ENCODE assay signal across 11 cellular contexts in genomic region chr16:29192329-29193247, GRCh38.
DNase-seq lines count a peak whose midpoint lies in the region; TF ChIP-seq lines count a peak whose summit lies in the region.
"Had no signal": no experiment of that assay in that cellular context is flagged by ENCODE, and none has a peak within 500 bp of the region (broad histone marks: within the 10 kb centered on the region; RNA-seq: fewer than 3 reads in every experiment).

No MANE protein-coding gene starts in this region.

- H3K27ac Mint-ChIP-seq in endodermal cell = no peak overlapping the region
- no peak overlapping the region for H3K27ac Mint-ChIP-seq in activated T-helper 2 cell treated with anti-CD3 and anti-CD28 coated beads, Interferon-gamma antibody, Interleukin-2, Interleukin-4, amounts not matched to agents 10 μg/mL and 5 μg/mL and 100 μg/mL, durations not matched to agents 14 hours and 24 hours and 36 hours

- H3K36me3 Mint-ChIP-seq in endodermal cell (ENCODE audit: low read depth) = no peaks in the 10 kb centered on the region
- H3K36me3 Mint-ChIP-seq in activated T-helper 2 cell treated with anti-CD3 and anti-CD28 coated beads, Interferon-gamma antibody, Interleukin-2, Interleukin-4, amounts not matched to agents 10 μg/mL and 5 μg/mL and 100 μg/mL, durations not matched to agents 14 hours and 24 hours and 36 hours (ENCODE audit: low read depth) = no peaks in the 10 kb centered on the region

- H3K4me1 ChIP-seq in endodermal cell (ENCODE audit: control insufficient read depth, insufficient read depth, low read length) (no peaks in the 10 kb centered on the region), testis (no peaks in the 10 kb centered on the region), prostate gland (replicated peaks) (no peaks in the 10 kb centered on the region)
- H3K4me1 ChIP-seq: SJCRH30 had no signal

- H3K27me3 Mint-ChIP-seq in endodermal cell (ENCODE audit: insufficient read depth) = peaks cover 2% of the 10 kb centered on the region
- no peaks in the 10 kb centered on the region for H3K27me3 Mint-ChIP-seq in activated T-helper 2 cell treated with anti-CD3 and anti-CD28 coated beads, Interferon-gamma antibody, Interleukin-2, Interleukin-4, amounts not matched to agents 10 μg/mL and 5 μg/mL and 100 μg/mL, durations not matched to agents 14 hours and 24 hours and 36 hours (ENCODE audit: low read depth)

- no peak overlapping the region for H3K27ac ChIP-seq in endodermal cell (ENCODE audit: low read depth, low read length)
- H3K27ac ChIP-seq in testis = no peak overlapping the region
- H3K27ac ChIP-seq in prostate gland = no peak overlapping the region
- H3K27ac ChIP-seq: SJCRH30 had no signal

- TF ChIP-seq POLR2A in testis (IDR thresholded peaks at IDR 0.05) (no peak), prostate gland (IDR thresholded peaks at IDR 0.05) (no peak)

- intact Hi-C loops in testis (cut with DNase I; ENCODE audit: low total_unique reads) = no loop called here
- intact Hi-C loops in prostate gland (cut with DNase I) = no loop called here
- intact Hi-C loops in activated T-helper 2 cell treated with anti-CD3 and anti-CD28 coated beads, Interferon-gamma antibody, Interleukin-2, Interleukin-4, amounts not matched to agents 10 μg/mL and 5 μg/mL and 100 μg/mL, durations not matched to agents 14 hours and 24 hours and 36 hours (cut with micrococcal nuclease) = no loop called here

- H3K4me3 Mint-ChIP-seq in endodermal cell = no peak overlapping the region
- no peak overlapping the region for H3K4me3 Mint-ChIP-seq in activated T-helper 2 cell treated with anti-CD3 and anti-CD28 coated beads, Interferon-gamma antibody, Interleukin-2, Interleukin-4, amounts not matched to agents 10 μg/mL and 5 μg/mL and 100 μg/mL, durations not matched to agents 14 hours and 24 hours and 36 hours (ENCODE audit: low read depth)

- H3K27me3 ChIP-seq in endodermal cell (ENCODE audit: control insufficient read depth, insufficient read depth, low read length, poor library complexity, severe bottlenecking) (no peaks in the 10 kb centered on the region), testis (no peaks in the 10 kb centered on the region), prostate gland (replicated peaks; ENCODE audit: insufficient read depth) (no peaks in the 10 kb centered on the region)
- H3K27me3 ChIP-seq: SJCRH30 had no signal

- no peaks in the 10 kb centered on the region for H3K36me3 ChIP-seq in endodermal cell (ENCODE audit: control insufficient read depth, insufficient read depth, low read length)
- no peaks in the 10 kb centered on the region for H3K36me3 ChIP-seq in testis (ENCODE audit: low read depth, missing control alignments)
- no peaks in the 10 kb centered on the region for H3K36me3 ChIP-seq in prostate gland
- H3K36me3 ChIP-seq: SJCRH30 had no signal

- DNase-seq in activated T-cell treated with anti-CD3 and anti-CD28 coated beads, Interleukin-2, amount 50 U/mL, for 1 hour = peak; percentile 29
- DNase-seq in activated T-cell treated with anti-CD3 and anti-CD28 coated beads for 4 hours (no peak), HuH-7 (ENCODE audit: low spot score) (peak; percentile 23), endodermal cell (peak; percentile 42), testis (peak; percentile 7), prostate gland (ENCODE audit: low spot score) (no peak), HT-29 (ENCODE audit: low spot score) (no peak)
- no peak for DNase-seq in activated T-helper 2 cell treated with anti-CD3 and anti-CD28 coated beads, Interferon-gamma antibody, Interleukin-2, Interleukin-4, amounts not matched to agents 10 μg/mL and 5 μg/mL and 100 μg/mL, durations not matched to agents 14 hours and 24 hours and 36 hours (ENCODE audit: low spot score)
- DNase-seq: activated CD4-positive, alpha-beta T cell treated with anti-CD3 and anti-CD28 coated beads, Interleukin-2, amount 50 U/mL, for 1 hour; anterior cingulate cortex had no signal

- H3K4me1 Mint-ChIP-seq in endodermal cell = no peaks in the 10 kb centered on the region
- H3K4me1 Mint-ChIP-seq in activated T-helper 2 cell treated with anti-CD3 and anti-CD28 coated beads, Interferon-gamma antibody, Interleukin-2, Interleukin-4, amounts not matched to agents 10 μg/mL and 5 μg/mL and 100 μg/mL, durations not matched to agents 14 hours and 24 hours and 36 hours (ENCODE audit: low read depth) = no peaks in the 10 kb centered on the region

- 90 to 92% methylated on average over 9 to 17 of the region's 17 CpGs for WGBS in endodermal cell (ENCODE audit: insufficient coverage in 1 of 2, insufficient read length in 1 of 2), 2 experiments
- 84 to 95% methylated on average over 3 to 16 of the region's 17 CpGs for WGBS in testis, 2 donors
- WGBS in prostate gland = 92% methylated on average over 15 of the region's 17 CpGs

- H3K4me3 ChIP-seq in endodermal cell (ENCODE audit: low read length) (no peak overlapping the region), testis (no peak overlapping the region), prostate gland (no peak overlapping the region)
- H3K4me3 ChIP-seq: SJCRH30 had no signal

- H3K9me3 ChIP-seq in endodermal cell (ENCODE audit: control insufficient read depth, low read length) (no peaks in the 10 kb centered on the region), testis (no peaks in the 10 kb centered on the region), prostate gland (no peaks in the 10 kb centered on the region)
- H3K9me3 ChIP-seq: SJCRH30 had no signal

- H3K9ac ChIP-seq in endodermal cell (ENCODE audit: extremely low read depth, low read length, poor library complexity, severe bottlenecking) = no peak overlapping the region

- TF ChIP-seq CTCF in endodermal cell (conservative IDR thresholded peaks at IDR 0.05) (peak; percentile 50), testis (IDR thresholded peaks at IDR 0.05) (no peak), prostate gland (IDR thresholded peaks at IDR 0.05) (no peak)

- no peaks in the 10 kb centered on the region for H3K9me3 Mint-ChIP-seq in endodermal cell
- H3K9me3 Mint-ChIP-seq in activated T-helper 2 cell treated with anti-CD3 and anti-CD28 coated beads, Interferon-gamma antibody, Interleukin-2, Interleukin-4, amounts not matched to agents 10 μg/mL and 5 μg/mL and 100 μg/mL, durations not matched to agents 14 hours and 24 hours and 36 hours = no peaks in the 10 kb centered on the region

Comparison
In these comparisons a context has a peak if more than half of its experiments do, and no peak if none do; other contexts are left out.
1. DNase-seq: peak in activated T-cell treated with anti-CD3 and anti-CD28 coated beads, Interleukin-2, amount 50 U/mL, for 1 hour (single experiment), HuH-7 (single experiment), endodermal cell (single experiment) and testis (single experiment); none in activated T-cell treated with anti-CD3 and anti-CD28 coated beads for 4 hours (single experiment), prostate gland (single experiment), activated T-helper 2 cell treated with anti-CD3 and anti-CD28 coated beads, Interferon-gamma antibody, Interleukin-2, Interleukin-4, amounts not matched to agents 10 μg/mL and 5 μg/mL and 100 μg/mL, durations not matched to agents 14 hours and 24 hours and 36 hours (single experiment) and HT-29 (single experiment).